7 cellular contexts compared by ENCODE assay signal in the genomic region with DNA sequence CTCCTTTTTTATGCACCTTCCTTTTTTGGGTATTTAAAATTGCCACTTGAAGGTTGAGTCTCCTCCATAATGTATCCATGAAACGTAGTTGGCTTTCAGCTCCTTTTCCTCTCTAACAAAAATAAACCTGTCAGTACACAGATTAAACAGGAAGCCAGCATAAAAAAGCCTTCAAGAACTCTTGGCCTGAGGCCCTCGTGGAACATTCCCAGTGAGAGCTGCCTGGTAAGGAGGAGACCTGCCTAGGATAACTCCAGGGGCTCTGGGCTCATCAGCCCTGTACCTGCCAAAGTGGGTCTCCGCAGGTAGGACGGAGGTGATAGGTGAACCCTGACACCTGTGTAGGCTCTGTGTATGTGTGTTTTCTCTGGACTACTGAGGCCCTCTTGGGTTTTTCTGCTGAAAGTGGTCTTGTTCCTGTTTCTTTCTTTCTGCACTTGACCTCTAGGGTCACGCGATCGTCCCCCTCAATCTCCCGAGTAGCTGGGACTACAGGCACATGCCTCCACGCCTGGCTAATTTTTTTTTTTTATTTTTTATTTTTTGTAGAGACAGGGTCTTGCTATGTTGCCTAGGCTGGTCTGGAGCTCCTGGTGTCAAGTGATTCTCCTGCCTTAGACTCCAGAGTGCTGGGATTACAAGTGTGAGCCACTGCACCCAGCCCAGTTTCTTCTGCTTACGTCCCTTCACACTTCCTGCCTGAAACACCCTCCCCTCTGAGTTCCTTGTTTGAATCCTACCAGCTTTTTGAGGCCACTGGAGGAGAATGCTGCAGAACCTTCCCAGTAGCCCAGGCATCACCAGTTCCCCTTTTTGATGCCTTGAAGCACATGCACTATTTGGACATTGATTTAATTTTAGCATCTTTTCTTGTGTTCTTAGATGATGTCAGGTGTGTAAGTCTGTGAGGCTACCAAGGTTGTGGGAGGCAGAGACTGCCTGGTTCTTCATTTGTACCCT. TPM values are rescaled to one million over a fixed set of nuclear protein-coding genes. Genes with fewer than 3 reads are reported as not detected.
A peak's percentile ranks its signal among the peaks of the same experiment; 100 is the strongest.
DNase-seq lines count a peak whose midpoint lies in the region; ATAC-seq and TF ChIP-seq lines count a peak whose summit lies in the region.

No MANE protein-coding gene starts in this region.

- H3K27ac Mint-ChIP-seq in HFFc6 (peak overlapping the region; percentile 84), T-cell (peak overlapping the region; percentile 85 to 88)

- H3K9me3 ChIP-seq in cardiac muscle cell (ENCODE audit: low read depth): no peaks in the 10 kb centered on the region

- H3K4me3 Mint-ChIP-seq in HFFc6: peak overlapping the region; percentile 51
- H3K4me3 Mint-ChIP-seq in T-cell: peak overlapping the region in 2 of 3 donors; percentile 42 to 88

- peak overlapping the region; percentile 84 for H3K27ac ChIP-seq in cardiac muscle cell
- peak overlapping the region; percentile 13 for H3K27ac ChIP-seq in substantia nigra (ENCODE audit: low read depth, low read length, poor library complexity, severe bottlenecking)

- H3K4me1 ChIP-seq in cardiac muscle cell (ENCODE audit: low read depth): peaks cover 12% of the 10 kb centered on the region

- H3K4me3 ChIP-seq in cardiac muscle cell: no peak overlapping the region

- H3K27me3 Mint-ChIP-seq in HFFc6 (ENCODE audit: insufficient read depth): peaks cover 2% of the 10 kb centered on the region; the same call in 1 of the 2 replicates
- no peaks in the 10 kb centered on the region for H3K27me3 Mint-ChIP-seq in T-cell

- peak; percentile 22 for DNase-seq in HFFc6
- peak in 1 of 34 experiments; percentile 37 for DNase-seq in T-cell
- DNase-seq in cardiac muscle cell (ENCODE audit: low read depth in 1 of 2, low spot score in 1 of 2): peak in 1 of 2 donors; percentile 68
- peak in 14 of 49 donors; percentile 6 to 49 (median 23) for DNase-seq in substantia nigra (lab: John Stamatoyannopoulos, UW)
- DNase-seq in NCI-H82 (lab: John Stamatoyannopoulos, UW): no peak
- no peak for DNase-seq in NK-92 (lab: John Stamatoyannopoulos, UW; ENCODE audit: unreplicated experiment)

- TF ChIP-seq CTCF in HFFc6 (IDR thresholded peaks at IDR 0.05) (no peak), cardiac muscle cell (IDR thresholded peaks at IDR 0.05; ENCODE audit: low read depth, low read length) (no peak)

- no peaks in the 10 kb centered on the region for H3K27me3 ChIP-seq in cardiac muscle cell

- H3K36me3 Mint-ChIP-seq in HFFc6 (ENCODE audit: low read depth): peaks cover 19% of the 10 kb centered on the region
- peaks cover 11% of the 10 kb centered on the region for H3K36me3 Mint-ChIP-seq in T-cell

- POLR2A ChIA-PET in T-cell (lab: Charles Lee): interaction anchor here in 1 of 2 donors (0.6 kb wide), 1 partner anchor 15 kb away, joined by 3 read pairs; no protein-coding TSS in a partner anchor

- H3K4me1 Mint-ChIP-seq in HFFc6 (ENCODE audit: low read depth) (peaks cover 84% of the 10 kb centered on the region), T-cell (peaks cover 68 to 83% (median 73%) of the 10 kb centered on the region in 3 donors)

- H3K9me3 Mint-ChIP-seq in HFFc6 (no peaks in the 10 kb centered on the region), T-cell (no peaks in the 10 kb centered on the region)

- CTCF ChIA-PET in T-cell (lab: Charles Lee): no interaction called here

- H3K36me3 ChIP-seq in cardiac muscle cell: no peaks in the 10 kb centered on the region

- ATAC-seq in T-cell (replicated peaks in 1 of 4) (peak in 1 of 4 experiments; percentile 45), HG03097 (IDR thresholded peaks at IDR 0.05; ENCODE audit: low FRiP score, unreplicated experiment) (no peak)

RNA-seq across cellular contexts. Expression of gene PGS1, which starts 9.8 kb away (rescaled TPM):
- total RNA-seq in HFFc6 (2021; fragmentation: NEBNext Ultra II Directional; extraction: Animal tissue kit (Norgen Biotek cat#: 25700)): 10 to 100 TPM; 20.2 to 26.1 (median 24.5) TPM
- total RNA-seq in T-cell (10 to 100 TPM; 60.5 to 87.2 (median 78.9) TPM), cardiac muscle cell (52.5 and 64.7 TPM in 2 replicates)
- polyA plus RNA-seq in cardiac muscle cell: 46.7 and 50.7 TPM in 2 replicates

RNA-seq across cellular contexts. Expression of gene SOCS3, which starts 28.4 kb away (rescaled TPM):
- total RNA-seq in HFFc6 (2021; fragmentation: NEBNext Ultra II Directional; extraction: Animal tissue kit (Norgen Biotek cat#: 25700)): 10 to 100 TPM; 27.4 to 37.2 (median 33.2) TPM
- total RNA-seq in T-cell (100 to 1,000 TPM in 2 of 5 donors, 10 to 100 TPM in 3; 14.2 to 248 (median 19.9) TPM), cardiac muscle cell (51.7 and 59.0 TPM in 2 replicates)
- polyA plus RNA-seq in cardiac muscle cell: 33.3 and 45.5 TPM in 2 replicates
